ENCODE assay signal across 8 cellular contexts in genomic region chr2:54052825-54053718, GRCh38.
A peak's percentile ranks its signal among the peaks of the same experiment; 100 is the strongest.
DNase-seq lines count a peak whose midpoint lies in the region; ATAC-seq and TF ChIP-seq lines count a peak whose summit lies in the region.

No MANE protein-coding gene starts in this region.

- ATAC-seq in GM21367 (IDR thresholded peaks at IDR 0.05; ENCODE audit: unreplicated experiment) = no peak

- peaks cover 64% of the 10 kb centered on the region for H3K4me1 ChIP-seq in KMS-11 (ENCODE audit: low read depth, poor library complexity, severe bottlenecking)
- H3K4me1 ChIP-seq in thyroid gland = peaks cover 12 to 13% of the 10 kb centered on the region in 2 donors

- TF ChIP-seq CTCF in KMS-11 (conservative IDR thresholded peaks at IDR 0.05; ENCODE audit: low read depth, low read length) (peak; percentile 55; the same call in 1 of the 2 replicates), thyroid gland (IDR thresholded peaks at IDR 0.05) (no peak)

- H3K4me3 ChIP-seq in KMS-11 (IDR thresholded peaks at IDR 0.05; ENCODE audit: insufficient read depth, low read depth, low read length) = no peak overlapping the region
- no peak overlapping the region for H3K4me3 ChIP-seq in thyroid gland (replicated peaks in 1 of 3)

- H3K9me3 Mint-ChIP-seq in activated naive CD4-positive, alpha-beta T cell treated with anti-CD3 and anti-CD28 coated beads, Interleukin-2, amount 10 ng/mL, durations not matched to agents 7 days and 5 days = no peaks in the 10 kb centered on the region
- H3K9me3 Mint-ChIP-seq in dendritic cell treated with granulocyte-macrophage colony-stimulating factor and Interleukin-4, amounts not matched to agents 40 ng/mL and 50 ng/mL, for 4 days = no peaks in the 10 kb centered on the region

- H3K36me3 Mint-ChIP-seq in activated naive CD4-positive, alpha-beta T cell treated with anti-CD3 and anti-CD28 coated beads, Interleukin-2, amount 10 ng/mL, durations not matched to agents 7 days and 5 days = peaks cover 9% of the 10 kb centered on the region
- peaks cover 10% of the 10 kb centered on the region for H3K36me3 Mint-ChIP-seq in dendritic cell treated with granulocyte-macrophage colony-stimulating factor and Interleukin-4, amounts not matched to agents 40 ng/mL and 50 ng/mL, for 4 days (ENCODE audit: low read depth)

- no peaks in the 10 kb centered on the region for H3K27me3 Mint-ChIP-seq in activated naive CD4-positive, alpha-beta T cell treated with anti-CD3 and anti-CD28 coated beads, Interleukin-2, amount 10 ng/mL, durations not matched to agents 7 days and 5 days
- H3K27me3 Mint-ChIP-seq in dendritic cell treated with granulocyte-macrophage colony-stimulating factor and Interleukin-4, amounts not matched to agents 40 ng/mL and 50 ng/mL, for 4 days = no peaks in the 10 kb centered on the region

- no peaks in the 10 kb centered on the region for H3K36me3 ChIP-seq in KMS-11 (ENCODE audit: insufficient read depth)
- H3K36me3 ChIP-seq in thyroid gland = no peaks in the 10 kb centered on the region

- H3K27ac Mint-ChIP-seq in activated naive CD4-positive, alpha-beta T cell treated with anti-CD3 and anti-CD28 coated beads, Interleukin-2, amount 10 ng/mL, durations not matched to agents 7 days and 5 days = peak overlapping the region; percentile 67
- peak overlapping the region; percentile 65 for H3K27ac Mint-ChIP-seq in dendritic cell treated with granulocyte-macrophage colony-stimulating factor and Interleukin-4, amounts not matched to agents 40 ng/mL and 50 ng/mL, for 4 days

- 96 to 100% methylated on average over 4 of the region's 4 CpGs for WGBS in thyroid gland, 2 donors

- H3K27me3 ChIP-seq in KMS-11 (ENCODE audit: insufficient read depth, low read depth) = no peaks in the 10 kb centered on the region
- no peaks in the 10 kb centered on the region for H3K27me3 ChIP-seq in thyroid gland

- no peak for TF ChIP-seq POLR2A in thyroid gland (IDR thresholded peaks at IDR 0.05)

- H3K4me1 Mint-ChIP-seq in activated naive CD4-positive, alpha-beta T cell treated with anti-CD3 and anti-CD28 coated beads, Interleukin-2, amount 10 ng/mL, durations not matched to agents 7 days and 5 days = peaks cover 30% of the 10 kb centered on the region
- peaks cover 6% of the 10 kb centered on the region for H3K4me1 Mint-ChIP-seq in dendritic cell treated with granulocyte-macrophage colony-stimulating factor and Interleukin-4, amounts not matched to agents 40 ng/mL and 50 ng/mL, for 4 days (ENCODE audit: low read depth)

- peak overlapping the region; percentile 63 for H3K27ac ChIP-seq in KMS-11
- H3K27ac ChIP-seq in thyroid gland = peak overlapping the region in 2 of 3 donors; percentile 6 to 60

- no peak for DNase-seq in activated naive CD4-positive, alpha-beta T cell treated with anti-CD3 and anti-CD28 coated beads, Interleukin-2, amount 10 ng/mL, durations not matched to agents 7 days and 5 days
- no peak for DNase-seq in activated naive CD4-positive, alpha-beta T cell (lab: John Stamatoyannopoulos, UW)
- DNase-seq in thyroid gland = no peak
- DNase-seq in NCI-H2227 treated with DMSO at 0.1 percent for 48 hours (lab: John Stamatoyannopoulos, UW) = no peak
- DNase-seq in SK-N-DZ (ENCODE audit: low spot score) = no peak

- H3K4me2 ChIP-seq in KMS-11 = peak overlapping the region; percentile 61

- H2AFZ ChIP-seq in KMS-11 (ENCODE audit: low read depth) = peak overlapping the region; percentile 66

- no peaks in the 10 kb centered on the region for H3K79me2 ChIP-seq in KMS-11 (ENCODE audit: insufficient read depth, low read depth)

- CTCF ChIA-PET in activated naive CD4-positive, alpha-beta T cell treated with anti-CD3 and anti-CD28 coated beads, Interleukin-2, amount 10 ng/mL, durations not matched to agents 7 days and 5 days (lab: Charles Lee) = interaction anchor here (0.9 to 1.9 kb wide), 8 partner anchors 14 to 258 kb away, joined by 3 to 4 read pairs (median 4); partner anchors contain the start of gene PSME4

- H3K9me3 ChIP-seq in thyroid gland = no peaks in the 10 kb centered on the region

- H4K20me1 ChIP-seq in KMS-11 (ENCODE audit: insufficient read depth) = no peaks in the 10 kb centered on the region

- intact Hi-C loops in dendritic cell treated with granulocyte-macrophage colony-stimulating factor and Interleukin-4, amounts not matched to agents 40 ng/mL and 50 ng/mL, for 4 days (cut with micrococcal nuclease) = no loop called here
- intact Hi-C loops in thyroid gland (cut with DNase I) = no loop called here

- no peak overlapping the region for H3K4me3 Mint-ChIP-seq in activated naive CD4-positive, alpha-beta T cell treated with anti-CD3 and anti-CD28 coated beads, Interleukin-2, amount 10 ng/mL, durations not matched to agents 7 days and 5 days
- no peak overlapping the region for H3K4me3 Mint-ChIP-seq in dendritic cell treated with granulocyte-macrophage colony-stimulating factor and Interleukin-4, amounts not matched to agents 40 ng/mL and 50 ng/mL, for 4 days

- H3K9ac ChIP-seq in KMS-11 = peak overlapping the region; percentile 9; the same call in 1 of the 2 replicates
